In the genomic region with DNA sequence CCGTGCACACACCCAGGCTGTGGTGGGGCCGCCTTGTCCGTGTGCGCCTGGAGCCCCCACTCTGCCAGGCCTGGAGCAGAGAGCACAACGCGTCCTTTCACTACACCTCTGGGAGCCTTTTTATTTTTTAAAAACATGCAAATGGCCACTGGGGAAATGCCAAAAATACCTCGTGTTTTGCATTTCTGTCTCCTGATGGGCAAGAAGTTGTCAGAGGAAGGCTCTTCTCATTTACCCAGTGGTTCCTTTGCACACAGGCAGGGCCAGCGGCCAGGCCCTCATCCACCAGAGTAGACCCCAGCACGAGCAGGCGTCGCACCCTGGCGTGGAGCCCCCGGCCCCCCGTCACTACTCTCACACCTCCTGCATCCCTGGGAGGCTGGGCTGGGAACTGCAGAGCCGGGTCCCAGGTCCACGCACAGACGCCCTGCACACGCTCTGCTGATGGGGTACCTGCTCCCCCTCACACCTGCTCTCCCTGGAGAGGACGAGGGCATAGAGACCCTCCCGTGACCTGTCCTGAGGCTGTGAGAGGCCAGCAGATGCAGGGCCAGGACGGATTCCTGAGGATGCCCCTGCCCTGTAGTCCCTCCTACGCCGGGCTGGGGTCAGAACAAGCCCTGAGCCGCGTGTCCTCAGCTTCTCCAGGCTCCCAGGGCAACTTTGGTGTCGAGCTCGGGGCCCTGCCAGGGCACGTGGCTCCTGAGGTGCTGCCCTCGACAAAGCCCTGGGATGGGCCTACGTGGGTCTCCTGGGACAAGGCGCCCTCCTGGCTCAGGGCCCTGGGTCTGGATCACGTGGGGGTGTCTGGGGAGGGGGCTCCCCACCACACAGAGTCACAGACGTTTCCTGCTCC, we compare ENCODE assay signal across 10 cellular contexts.
DNase-seq lines count a peak whose midpoint lies in the region; ATAC-seq and TF ChIP-seq lines count a peak whose summit lies in the region.
"Had no signal": no experiment of that assay in that cellular context is flagged by ENCODE, and none has a peak within 500 bp of the region (broad histone marks: within the 10 kb centered on the region; RNA-seq: fewer than 3 reads in every experiment).

No MANE protein-coding gene starts in this region.

- no peaks in the 10 kb centered on the region for H3K27me3 Mint-ChIP-seq in activated CD4-positive, alpha-beta T cell treated with anti-CD3 and anti-CD28 coated beads, Interleukin-2, amount 10 ng/mL, durations not matched to agents 7 days and 5 days

- POLR2A ChIA-PET in activated CD4-positive, alpha-beta T cell treated with anti-CD3 and anti-CD28 coated beads, Interleukin-2, amount 10 ng/mL, durations not matched to agents 7 days and 5 days (lab: Charles Lee), result no interaction called here
- POLR2A ChIA-PET in RWPE1 (lab: Yijun Ruan, JAX; ENCODE audit: low non-redundant PET), result no interaction called here
- POLR2A ChIA-PET in HEK293T (lab: Yijun Ruan, JAX), result no interaction called here

- H3K4me3 Mint-ChIP-seq in activated CD4-positive, alpha-beta T cell treated with anti-CD3 and anti-CD28 coated beads, Interleukin-2, amount 10 ng/mL, durations not matched to agents 7 days and 5 days, result no peak overlapping the region

- peaks cover 4 to 45% (median 42%) of the 10 kb centered on the region in 5 donors for H3K4me1 ChIP-seq in subcutaneous abdominal adipose tissue (ENCODE audit: control insufficient read depth in 5 of 5, insufficient read depth in 5 of 5, low read length in 5 of 5)

- no peak overlapping the region for H3K9ac ChIP-seq in subcutaneous abdominal adipose tissue (ENCODE audit: low read length in 5 of 5)

- no peak for TF ChIP-seq CTCF in RWPE1 (conservative IDR thresholded peaks at IDR 0.05; ENCODE audit: low read depth)

- ATAC-seq in HG02870 (IDR thresholded peaks at IDR 0.05; ENCODE audit: unreplicated experiment), result peak; percentile 58

- H3K4me3 ChIP-seq in subcutaneous abdominal adipose tissue (ENCODE audit: low read depth in 1 of 5, low read length in 5 of 5), result no peak overlapping the region

- CTCF ChIA-PET in activated CD4-positive, alpha-beta T cell treated with anti-CD3 and anti-CD28 coated beads, Interleukin-2, amount 10 ng/mL, durations not matched to agents 7 days and 5 days (lab: Charles Lee), result no interaction called here
- CTCF ChIA-PET in RWPE1 (lab: Yijun Ruan, JAX) (no interaction called here), HEK293T (lab: Yijun Ruan, JAX) (no interaction called here)

- DNase-seq in activated CD4-positive, alpha-beta T cell treated with anti-CD3 and anti-CD28 coated beads, Interleukin-2, amount 10 ng/mL, durations not matched to agents 7 days and 5 days, result no peak
- DNase-seq in activated CD4-positive, alpha-beta T cell treated with anti-CD3 and anti-CD28 coated beads, Interleukin-2, amount 50 U/mL, for 4 hours, result no peak
- DNase-seq in RWPE1 (ENCODE audit: low spot score) (no peak), occipital lobe (lab: John Stamatoyannopoulos, UW) (no peak), ureter (ENCODE audit: low spot score) (no peak), HEK293T (ENCODE audit: extremely low spot score) (no peak)
- DNase-seq: activated CD8-positive, alpha-beta memory T cell treated with anti-CD3 and anti-CD28 coated beads, Interleukin-2, amount 50 U/mL, for 48 hours; stimulated activated CD4-positive, alpha-beta T cell treated with anti-CD3 and anti-CD28 coated beads, Interleukin-15, amount 100 ng/mL, for 24 hours had no signal

- H3K36me3 Mint-ChIP-seq in activated CD4-positive, alpha-beta T cell treated with anti-CD3 and anti-CD28 coated beads, Interleukin-2, amount 10 ng/mL, durations not matched to agents 7 days and 5 days (ENCODE audit: low read depth), result peaks cover 5% of the 10 kb centered on the region

- H3K36me3 ChIP-seq in subcutaneous abdominal adipose tissue (ENCODE audit: control insufficient read depth in 5 of 5, insufficient read depth in 5 of 5, low read length in 5 of 5), result peaks cover 0 to 60% (median 28%) of the 10 kb centered on the region in 5 donors

- no peaks in the 10 kb centered on the region for H3K9me3 ChIP-seq in subcutaneous abdominal adipose tissue (ENCODE audit: control insufficient read depth in 5 of 5, low read length in 5 of 5)

- peak overlapping the region; percentile 36 for H3K27ac Mint-ChIP-seq in activated CD4-positive, alpha-beta T cell treated with anti-CD3 and anti-CD28 coated beads, Interleukin-2, amount 10 ng/mL, durations not matched to agents 7 days and 5 days

- H3K27ac ChIP-seq in RWPE1 (peak overlapping the region; percentile 11; the same call in 1 of the 2 replicates), subcutaneous abdominal adipose tissue (ENCODE audit: low read depth, low read length) (peak overlapping the region; percentile 74)

- no peaks in the 10 kb centered on the region for H3K27me3 ChIP-seq in subcutaneous abdominal adipose tissue (ENCODE audit: control insufficient read depth in 5 of 5, insufficient read depth in 4 of 5, low read length in 5 of 5)

- peaks cover 5% of the 10 kb centered on the region for H3K4me1 Mint-ChIP-seq in activated CD4-positive, alpha-beta T cell treated with anti-CD3 and anti-CD28 coated beads, Interleukin-2, amount 10 ng/mL, durations not matched to agents 7 days and 5 days

- no peaks in the 10 kb centered on the region for H3K9me3 Mint-ChIP-seq in activated CD4-positive, alpha-beta T cell treated with anti-CD3 and anti-CD28 coated beads, Interleukin-2, amount 10 ng/mL, durations not matched to agents 7 days and 5 days

TF ChIP-seq in HEK293T, 16 proteins besides CTCF, POLR2A, EP300 and RAD21:
- no peak for TF ChIP-seq FOXM1 (IDR thresholded peaks at IDR 0.05; ENCODE audit: borderline replicate concordance)
- TF ChIP-seq ARNT (IDR thresholded peaks at IDR 0.05), result no peak
- TF ChIP-seq, protein P1, sequence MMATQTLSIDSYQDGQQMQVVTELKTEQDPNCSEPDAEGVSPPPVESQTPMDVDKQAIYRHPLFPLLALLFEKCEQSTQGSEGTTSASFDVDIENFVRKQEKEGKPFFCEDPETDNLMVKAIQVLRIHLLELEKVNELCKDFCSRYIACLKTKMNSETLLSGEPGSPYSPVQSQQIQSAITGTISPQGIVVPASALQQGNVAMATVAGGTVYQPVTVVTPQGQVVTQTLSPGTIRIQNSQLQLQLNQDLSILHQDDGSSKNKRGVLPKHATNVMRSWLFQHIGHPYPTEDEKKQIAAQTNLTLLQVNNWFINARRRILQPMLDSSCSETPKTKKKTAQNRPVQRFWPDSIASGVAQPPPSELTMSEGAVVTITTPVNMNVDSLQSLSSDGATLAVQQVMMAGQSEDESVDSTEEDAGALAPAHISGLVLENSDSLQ (IDR thresholded peaks at IDR 0.05), result no peak
- TF ChIP-seq LEF1 (IDR thresholded peaks at IDR 0.05; ENCODE audit: borderline replicate concordance), result no peak
- no peak for TF ChIP-seq HDGF (IDR thresholded peaks at IDR 0.05; ENCODE audit: borderline replicate concordance)
- TF ChIP-seq SUZ12 (IDR thresholded peaks at IDR 0.05), result no peak
- no peak for TF ChIP-seq FOXK2 (IDR thresholded peaks at IDR 0.05)
- TF ChIP-seq ZNF384 (IDR thresholded peaks at IDR 0.05), result no peak
- no peak for TF ChIP-seq L3MBTL2 (conservative IDR thresholded peaks at IDR 0.05)
- TF ChIP-seq CTBP1 (IDR thresholded peaks at IDR 0.05; ENCODE audit: borderline replicate concordance), result no peak
